Comparison of ENCODE assay signal across 8 cellular contexts in genomic region chr9:131799177-131799823, GRCh38. TPM values are rescaled to one million over a fixed set of nuclear protein-coding genes. Genes with fewer than 3 reads are reported as not detected.
DNase-seq lines count a peak whose midpoint lies in the region; ATAC-seq and TF ChIP-seq lines count a peak whose summit lies in the region.

No MANE protein-coding gene starts in this region.

- H4K20me1 ChIP-seq in Karpas-422 (ENCODE audit: insufficient read depth, low read depth, low read length) (0 out of 2 replicates have a peak, but pooled peaks cover 4% of the 10 kb centered on the region), fibroblast of lung (ENCODE audit: control insufficient read depth, extremely low read depth, insufficient read depth, low read length) (no peaks in the 10 kb centered on the region)

- H3K4me2 ChIP-seq in Karpas-422 (ENCODE audit: low read depth, low read length, poor library complexity, severe bottlenecking) (no peak overlapping the region), fibroblast of lung (ENCODE audit: extremely low read depth, insufficient read depth, low read length) (no peak overlapping the region)

- no peaks in the 10 kb centered on the region for H3K79me2 ChIP-seq in Karpas-422 (ENCODE audit: low read length)
- no peaks in the 10 kb centered on the region for H3K79me2 ChIP-seq in fibroblast of lung (ENCODE audit: control insufficient read depth, insufficient read depth, low read length)

- H3K36me3 ChIP-seq in Karpas-422 (ENCODE audit: insufficient read depth, low read length) (no peaks in the 10 kb centered on the region), fibroblast of lung (ENCODE audit: control insufficient read depth, insufficient read depth, low read length) (no peaks in the 10 kb centered on the region)

- H3K9me3 ChIP-seq in Karpas-422 (ENCODE audit: low read length): no peaks in the 10 kb centered on the region
- H3K9me3 ChIP-seq in fibroblast of lung (ENCODE audit: control insufficient read depth, insufficient read depth, low read depth, low read length): no peaks in the 10 kb centered on the region

- no peak overlapping the region for H3K4me3 ChIP-seq in Karpas-422 (ENCODE audit: low read length)
- no peak overlapping the region for H3K4me3 ChIP-seq in fibroblast of lung (replicated peaks in 1 of 4; ENCODE audit: control extremely low read depth in 1 of 4, insufficient read depth in 1 of 4, low read depth in 3 of 4, low read length in 4 of 4)

- H3K4me1 ChIP-seq in Karpas-422 (ENCODE audit: low read length) (no peaks in the 10 kb centered on the region), fibroblast of lung (ENCODE audit: control insufficient read depth, extremely low read depth, insufficient read depth, low read length) (no peaks in the 10 kb centered on the region)

- H3K27me3 ChIP-seq in Karpas-422 (ENCODE audit: low read length): no peaks in the 10 kb centered on the region
- H3K27me3 ChIP-seq in fibroblast of lung (ENCODE audit: control insufficient read depth, insufficient read depth, low read length): peaks cover 9% of the 10 kb centered on the region

- no peak overlapping the region for H2AFZ ChIP-seq in Karpas-422 (ENCODE audit: low read length)
- no peak overlapping the region for H2AFZ ChIP-seq in fibroblast of lung (ENCODE audit: low read length)

- DNase-seq in AML-193 (lab: John Stamatoyannopoulos, UW) (peak; percentile 25 to 34), Karpas-422 (peak; percentile 79), fibroblast of lung (ENCODE audit: low read depth in 2 of 2) (peak; percentile 32 to 44), putamen (ENCODE audit: low spot score) (peak; percentile 7), 8988T (no peak), NCI-H69 (lab: John Stamatoyannopoulos, UW) (no peak)
- DNase-seq in activated CD8-positive, alpha-beta memory T cell treated with anti-CD3 and anti-CD28 coated beads for 24 hours: peak; percentile 72

- H3K9ac ChIP-seq in Karpas-422 (ENCODE audit: low read length) (no peak overlapping the region), fibroblast of lung (ENCODE audit: insufficient read depth, low read length) (no peak overlapping the region)

- H3K27ac ChIP-seq in Karpas-422 (ENCODE audit: low read length): no peak overlapping the region
- H3K27ac ChIP-seq in fibroblast of lung (ENCODE audit: insufficient read depth, low read length): no peak overlapping the region

- ATAC-seq in HG03442 (IDR thresholded peaks at IDR 0.05; ENCODE audit: unreplicated experiment): no peak

- TF ChIP-seq CTCF in fibroblast of lung (conservative IDR thresholded peaks at IDR 0.05 in 1 of 2, IDR thresholded peaks at IDR 0.05 in 1 of 2; ENCODE audit: low read depth in 1 of 2, low read length in 2 of 2): no peak

- no peaks in the 10 kb centered on the region for H3K9me2 ChIP-seq in Karpas-422 (replicated peaks; ENCODE audit: insufficient read depth, low read length)

RNA-seq across cellular contexts. Expression of gene RAPGEF1, which starts 59.4 kb away (rescaled TPM):
- total RNA-seq in Karpas-422 (2014; rRNA removed; shearing (Covaris generic); ENCODE audit: low replicate concordance): 6.1 and 9.6 TPM in 2 replicates
- total RNA-seq in fibroblast of lung: 27.5 and 42.8 TPM in 2 replicates
- polyA plus RNA-seq in fibroblast of lung: 33.3 and 37.0 TPM in 2 replicates
- polyA plus RNA-seq in fibroblast of lung (2012): 33.7 and 34.4 TPM in 2 replicates
- polyA minus RNA-seq in fibroblast of lung (ENCODE audit: low replicate concordance): 64.7 and 74.7 TPM in 2 replicates

Comparison
In these comparisons a context has a peak if more than half of its experiments do, and no peak if none do; other contexts are left out.
1. DNase-seq: peak in AML-193 (2 of 2), Karpas-422 (single experiment), activated CD8-positive, alpha-beta memory T cell treated with anti-CD3 and anti-CD28 coated beads for 24 hours (single experiment), fibroblast of lung (2 of 2) and putamen (single experiment); none in 8988T (single experiment) and NCI-H69 (single experiment).